15 cellular contexts compared by ENCODE assay signal in genomic region chr20:6698056-6698455, GRCh38.
A peak's percentile ranks its signal among the peaks of the same experiment; 100 is the strongest.
DNase-seq lines count a peak whose midpoint lies in the region; ATAC-seq and TF ChIP-seq lines count a peak whose summit lies in the region.
"Had no signal": no experiment of that assay in that cellular context is flagged by ENCODE, and none has a peak within 500 bp of the region (broad histone marks: within the 10 kb centered on the region; RNA-seq: fewer than 3 reads in every experiment).

No MANE protein-coding gene starts in this region.

- H3K4me1 ChIP-seq in foreskin keratinocyte (peaks cover 25% of the 10 kb centered on the region), ovary (ENCODE audit: insufficient read depth) (no peaks in the 10 kb centered on the region)
- H3K4me1 ChIP-seq: right atrium auricular region had no signal

- peak; percentile 99 for ATAC-seq in foreskin keratinocyte
- no peak for ATAC-seq in HG02798 (IDR thresholded peaks at IDR 0.05; ENCODE audit: poor library complexity, unreplicated experiment)
- ATAC-seq: stimulated activated memory B cell treated with anti-CD40 and anti-IgM and Interleukin-4, amounts not matched to agents 10 μg/mL and 1 μg/mL and 100 μg/mL, for 72 hours had no signal

- no peak overlapping the region for H3K27ac ChIP-seq in foreskin keratinocyte
- no peak overlapping the region for H3K27ac ChIP-seq in ovary
- H3K27ac ChIP-seq: KMS-11, right atrium auricular region had no signal

- H3K4me3 ChIP-seq in ovary = no peak overlapping the region
- H3K4me3 ChIP-seq: right atrium auricular region had no signal

- TF ChIP-seq EP300 in ovary (IDR thresholded peaks at IDR 0.05) = no peak

- 86 to 90% (median 88%) methylated on average over 6 of the region's 6 CpGs for WGBS in ovary, 3 donors

- no peak for TF ChIP-seq POLR2A in ovary (IDR thresholded peaks at IDR 0.05)

- TF ChIP-seq CTCF in foreskin keratinocyte (conservative IDR thresholded peaks at IDR 0.05) = no peak
- TF ChIP-seq CTCF in ovary (IDR thresholded peaks at IDR 0.05) = no peak

- intact Hi-C loops in ovary (cut with DNase I) = no loop called here

- no peaks in the 10 kb centered on the region for H3K27me3 ChIP-seq in foreskin keratinocyte
- H3K27me3 ChIP-seq in ovary = no peaks in the 10 kb centered on the region
- H3K27me3 ChIP-seq: right atrium auricular region had no signal

- no peaks in the 10 kb centered on the region for H3K36me3 ChIP-seq in ovary
- H3K36me3 ChIP-seq: right atrium auricular region had no signal

- H3K9me3 ChIP-seq in ovary = no peaks in the 10 kb centered on the region
- H3K9me3 ChIP-seq: right atrium auricular region had no signal

- peak; percentile 92 for DNase-seq in DMS53 (lab: John Stamatoyannopoulos, UW)
- peak; percentile 80 for DNase-seq in NCI-H69 (lab: John Stamatoyannopoulos, UW)
- DNase-seq in foreskin keratinocyte = peak; percentile 90 to 96
- DNase-seq in myocyte (ENCODE audit: low read depth) = peak; percentile 92
- no peak for DNase-seq in NCI-H187 treated with DMSO at 0.1 percent for 48 hours (lab: John Stamatoyannopoulos, UW)
- DNase-seq in ovary = no peak
- DNase-seq in dermis blood vessel endothelial cell = no peak
- DNase-seq: EL; NCI-H2029; stimulated activated CD4-positive, alpha-beta T cell treated with anti-CD3 and anti-CD28 coated beads, Interleukin-4, amount 100 ng/mL, for 4 hours; SW 1271 had no signal

Comparison
In these comparisons a context has a peak if more than half of its experiments do, and no peak if none do; other contexts are left out.
1. DNase-seq: peak in DMS53 (single experiment), NCI-H69 (single experiment), foreskin keratinocyte (2 of 2) and myocyte (single experiment); none in NCI-H187 treated with DMSO at 0.1 percent for 48 hours (single experiment), ovary (0 of 5) and dermis blood vessel endothelial cell (single experiment).